In the genomic region with DNA sequence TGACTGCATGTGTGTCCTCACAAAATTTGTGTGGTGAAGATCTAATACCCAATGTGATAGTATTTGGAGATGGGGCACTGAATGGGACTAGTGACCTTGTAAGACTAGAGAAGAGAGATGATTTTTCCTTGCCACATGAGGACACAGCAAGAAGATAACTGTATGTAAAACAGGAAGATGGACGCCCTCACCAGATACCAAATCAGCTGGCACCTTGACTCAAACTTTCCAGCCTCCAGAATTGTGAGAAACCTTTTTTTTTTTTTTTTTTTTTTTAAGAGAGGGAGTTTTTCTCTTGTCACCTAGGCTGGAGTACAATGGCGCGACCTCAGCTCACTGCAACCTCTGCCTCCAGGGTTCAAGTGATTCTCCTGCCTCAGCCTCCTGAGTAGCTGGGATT, we compare ENCODE assay signal across 15 cellular contexts.
"Had no signal": no experiment of that assay in that cellular context is flagged by ENCODE, and none has a peak within 500 bp of the region (broad histone marks: within the 10 kb centered on the region; RNA-seq: fewer than 3 reads in every experiment).

No MANE protein-coding gene starts in this region.

- ATAC-seq: gastroesophageal sphincter, natural killer cell, SK-N-SH treated with all-trans-retinoic acid at 6 μM for 48 hours, T-helper 17 cell, upper lobe of right lung, WTC11 had no signal

- H3K9me3 Mint-ChIP-seq: natural killer cell, WTC11 had no signal

- H3K4me3 Mint-ChIP-seq: natural killer cell, T-helper 17 cell, WTC11 had no signal

- H3K27ac Mint-ChIP-seq: natural killer cell, T-helper 17 cell, WTC11 had no signal

- H3K27me3 Mint-ChIP-seq: T-helper 17 cell had no signal

- DNase-seq: activated CD4-positive, alpha-beta T cell treated with anti-CD3 and anti-CD28 coated beads for 1 hour; activated CD8-positive, alpha-beta memory T cell treated with anti-CD3 and anti-CD28 coated beads for 24 hours; activated gamma-delta T cell treated with Interleukin-2 at 50 U/mL for 16 hours; central memory CD4-positive, alpha-beta T cell; islet precursor cell; left ventricle myocardium inferior; mesendoderm; natural killer cell; SJCRH30; T-helper 17 cell; tibial artery; upper lobe of right lung had no signal

- H3K36me3 Mint-ChIP-seq: natural killer cell, WTC11 had no signal
